In the genomic region with DNA sequence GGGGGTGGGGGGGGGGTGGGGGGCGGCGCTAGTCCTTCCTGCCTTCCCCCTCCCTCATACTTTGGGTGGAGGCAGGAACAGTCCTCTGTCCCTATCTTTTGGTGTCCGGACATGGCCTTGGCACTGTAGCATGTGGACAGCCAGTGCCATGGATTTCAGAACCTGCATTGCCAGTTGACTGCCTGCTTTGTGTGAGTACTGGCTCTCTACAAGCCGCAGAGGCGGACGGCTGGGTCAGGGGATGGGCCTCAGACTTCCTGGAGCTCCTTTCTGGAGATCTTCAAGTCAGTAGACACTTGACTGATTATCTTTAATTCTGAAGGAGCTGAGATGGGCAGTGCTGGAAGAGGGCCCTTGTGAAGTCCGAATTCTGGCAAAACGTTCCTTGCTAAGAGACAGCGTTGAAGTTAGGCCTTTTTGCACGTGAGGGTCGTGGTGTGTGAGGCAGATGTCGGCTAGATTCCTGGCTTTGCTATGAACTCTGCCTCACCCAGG, we compare ENCODE assay signal across 9 cellular contexts. TPM values are rescaled to one million over a fixed set of nuclear protein-coding genes. Genes with fewer than 3 reads are reported as not detected.
A peak's percentile ranks its signal among the peaks of the same experiment; 100 is the strongest.
DNase-seq lines count a peak whose midpoint lies in the region; ATAC-seq and TF ChIP-seq lines count a peak whose summit lies in the region.
"Had no signal": no experiment of that assay in that cellular context is flagged by ENCODE, and none has a peak within 500 bp of the region (broad histone marks: within the 10 kb centered on the region; RNA-seq: fewer than 3 reads in every experiment).

No MANE protein-coding gene starts in this region.

- peak in 1 of 2 donors; percentile 60 for TF ChIP-seq EP300 in tibial nerve (IDR thresholded peaks at IDR 0.05)

- peak overlapping the region; percentile 75 for H3K56ac ChIP-seq in mesendoderm (ENCODE audit: low read length)

- H3K27ac ChIP-seq in PC-3 (ENCODE audit: low read length) (no peak overlapping the region), esophagus squamous epithelium (peak overlapping the region in 3 of 4 donors; percentile 63 to 87 (median 78)), mesendoderm (ENCODE audit: low read depth, low read length) (no peak overlapping the region), tibial nerve (peak overlapping the region; percentile 60 to 94 (median 87))

- 63 to 77% methylated on average over 8 to 11 of the region's 12 CpGs for WGBS in esophagus squamous epithelium, 2 donors
- WGBS in mesendoderm (ENCODE audit: extremely low coverage, insufficient coverage, low lambda C conversion rate): no CpG with 5 or more reads among the region's 12 CpGs
- WGBS in tibial nerve, 2 donors: 20 to 24% methylated on average over 11 to 12 of the region's 12 CpGs

- H3K23ac ChIP-seq in mesendoderm (ENCODE audit: low read length): no peak overlapping the region

- H3K27me3 ChIP-seq in PC-3 (ENCODE audit: low read length) (no peaks in the 10 kb centered on the region), esophagus squamous epithelium (peaks cover 0 to 53% (median 4%) of the 10 kb centered on the region in 4 donors), mesendoderm (ENCODE audit: insufficient read depth, low read length, poor library complexity) (no peaks in the 10 kb centered on the region), tibial nerve (no peaks in the 10 kb centered on the region)

- H3K79me2 ChIP-seq in PC-3 (ENCODE audit: low read length): peaks cover 34% of the 10 kb centered on the region
- H3K79me2 ChIP-seq in mesendoderm (ENCODE audit: control insufficient read depth, insufficient read depth, low read length): peaks cover 3% of the 10 kb centered on the region

- TF ChIP-seq CTCF in PC-3 (conservative IDR thresholded peaks at IDR 0.05; ENCODE audit: low read depth, low read length): no peak
- no peak for TF ChIP-seq CTCF in esophagus squamous epithelium (IDR thresholded peaks at IDR 0.05)
- TF ChIP-seq CTCF in tibial nerve (IDR thresholded peaks at IDR 0.05): no peak
- no peak for TF ChIP-seq CTCF in activated CD8-positive, alpha-beta T cell treated with anti-CD3 and anti-CD28 coated beads for 36 hours (IDR thresholded peaks at IDR 0.05)

- peak overlapping the region; percentile 34 for H3K4me3 ChIP-seq in PC-3 (ENCODE audit: low read length)
- peak overlapping the region in 2 of 4 donors; percentile 51 to 67 for H3K4me3 ChIP-seq in esophagus squamous epithelium
- no peak overlapping the region for H3K4me3 ChIP-seq in mesendoderm (ENCODE audit: low read length)
- peak overlapping the region in 3 of 4 donors; percentile 36 to 77 (median 55) for H3K4me3 ChIP-seq in tibial nerve

- no peaks in the 10 kb centered on the region for H4K20me1 ChIP-seq in PC-3 (ENCODE audit: low read length)

- H3K4me3 Mint-ChIP-seq in activated CD8-positive, alpha-beta T cell treated with anti-CD3 and anti-CD28 coated beads for 36 hours: no peak overlapping the region

- H3K27ac Mint-ChIP-seq in activated CD8-positive, alpha-beta T cell treated with anti-CD3 and anti-CD28 coated beads for 36 hours: no peak overlapping the region
- H3K27ac Mint-ChIP-seq: activated naive CD4-positive, alpha-beta T cell treated with anti-CD3 and anti-CD28 coated beads, Interleukin-2, amount 50 U/mL, for 72 hours had no signal

- H2BK5ac ChIP-seq in mesendoderm (ENCODE audit: low read length): no peak overlapping the region

- peak overlapping the region; percentile 65 for H3K4ac ChIP-seq in mesendoderm (ENCODE audit: low read depth, low read length)

- H3K9me3 Mint-ChIP-seq in activated CD8-positive, alpha-beta T cell treated with anti-CD3 and anti-CD28 coated beads for 36 hours: no peaks in the 10 kb centered on the region
- H3K9me3 Mint-ChIP-seq: activated naive CD4-positive, alpha-beta T cell treated with anti-CD3 and anti-CD28 coated beads, Interleukin-2, amount 50 U/mL, for 72 hours had no signal

- no peak overlapping the region for H2AFZ ChIP-seq in PC-3 (ENCODE audit: low read length)

- H4K5ac ChIP-seq in mesendoderm (ENCODE audit: low read length): no peak overlapping the region

- peak overlapping the region; percentile 28 for H3K18ac ChIP-seq in mesendoderm (ENCODE audit: low read length)

- peaks cover 4% of the 10 kb centered on the region for H3K79me1 ChIP-seq in mesendoderm (ENCODE audit: low read length)

- BruUV-seq in PC-3 (replicated peaks; lab: Mats Ljungman, UMichigan): no TSS peak

- no peak for ATAC-seq in PC-3
- no peak for ATAC-seq in GM19467 (IDR thresholded peaks at IDR 0.05; ENCODE audit: unreplicated experiment)
- no peak for ATAC-seq in activated CD8-positive, alpha-beta T cell treated with anti-CD3 and anti-CD28 coated beads for 36 hours
- ATAC-seq: activated naive CD4-positive, alpha-beta T cell treated with anti-CD3 and anti-CD28 coated beads, Interleukin-2, amount 50 U/mL, for 72 hours had no signal

- H3K36me3 ChIP-seq in PC-3 (ENCODE audit: low read depth, low read length) (no peaks in the 10 kb centered on the region), esophagus squamous epithelium (no peaks in the 10 kb centered on the region), mesendoderm (ENCODE audit: control insufficient read depth, insufficient read depth, low read length) (peaks cover 5% of the 10 kb centered on the region), tibial nerve (peaks cover 0 to 6% (median 0%) of the 10 kb centered on the region in 3 donors)

- intact Hi-C loops in PC-3 (cut with micrococcal nuclease) (no loop called here), esophagus squamous epithelium (cut with DNase I) (no loop called here)
- intact Hi-C loops in activated CD8-positive, alpha-beta T cell treated with anti-CD3 and anti-CD28 coated beads for 36 hours (cut with micrococcal nuclease): no loop called here

- H3K9ac ChIP-seq in PC-3 (ENCODE audit: low read length) (no peak overlapping the region), mesendoderm (ENCODE audit: low read length) (peak overlapping the region; percentile 35)

- POLR2A ChIA-PET in PC-3 (lab: Charles Lee; ENCODE audit: unreplicated experiment): no interaction called here
- POLR2A ChIA-PET in activated CD8-positive, alpha-beta T cell treated with anti-CD3 and anti-CD28 coated beads for 36 hours (lab: Charles Lee): no interaction called here

- H3K27me3 Mint-ChIP-seq in activated CD8-positive, alpha-beta T cell treated with anti-CD3 and anti-CD28 coated beads for 36 hours: peaks cover 40% of the 10 kb centered on the region

- no peak overlapping the region for H2BK120ac ChIP-seq in mesendoderm (ENCODE audit: low read depth, low read length)

- DNase-seq in PC-3: no peak
- no peak for DNase-seq in esophagus squamous epithelium (lab: John Stamatoyannopoulos, UW)
- DNase-seq in mesendoderm: no peak
- no peak for DNase-seq in tibial nerve (ENCODE audit: low spot score in 2 of 2)
- no peak for DNase-seq in AML-193 (lab: John Stamatoyannopoulos, UW)
- DNase-seq in activated CD8-positive, alpha-beta T cell treated with anti-CD3 and anti-CD28 coated beads for 36 hours: no peak
- DNase-seq: NCI-H187 had no signal

- H3K4me1 ChIP-seq in PC-3 (ENCODE audit: insufficient read depth, low read length) (peaks cover 5% of the 10 kb centered on the region; the same call in 1 of the 2 replicates), esophagus squamous epithelium (peaks cover 3 to 31% (median 7%) of the 10 kb centered on the region in 3 donors), mesendoderm (ENCODE audit: control insufficient read depth, low read depth, low read length) (peaks cover 17% of the 10 kb centered on the region), tibial nerve (peaks cover 0 to 60% (median 6%) of the 10 kb centered on the region in 4 donors)

- no peaks in the 10 kb centered on the region for H3F3A ChIP-seq in PC-3 (ENCODE audit: low read length, unreplicated experiment)

- CTCF ChIA-PET in PC-3 (lab: Charles Lee): interaction anchor here (0.6 kb wide), 2 partner anchors 11 to 436 kb away, joined by 3 to 9 read pairs; no protein-coding TSS in a partner anchor
- CTCF ChIA-PET in activated CD8-positive, alpha-beta T cell treated with anti-CD3 and anti-CD28 coated beads for 36 hours (lab: Charles Lee): no interaction called here

- H3K4me1 Mint-ChIP-seq in activated CD8-positive, alpha-beta T cell treated with anti-CD3 and anti-CD28 coated beads for 36 hours (ENCODE audit: low read depth): peaks cover 7% of the 10 kb centered on the region

- TF ChIP-seq POLR2A in esophagus squamous epithelium (IDR thresholded peaks at IDR 0.05): no peak
- no peak for TF ChIP-seq POLR2A in tibial nerve (IDR thresholded peaks at IDR 0.05)

- no peaks in the 10 kb centered on the region for H3K36me3 Mint-ChIP-seq in activated CD8-positive, alpha-beta T cell treated with anti-CD3 and anti-CD28 coated beads for 36 hours (ENCODE audit: low read depth)

- H3K9me3 ChIP-seq in PC-3 (ENCODE audit: low read length): no peaks in the 10 kb centered on the region
- no peaks in the 10 kb centered on the region for H3K9me3 ChIP-seq in esophagus squamous epithelium
- H3K9me3 ChIP-seq in tibial nerve: no peaks in the 10 kb centered on the region

- H3K9me2 ChIP-seq in PC-3 (replicated peaks; ENCODE audit: low read length): no peaks in the 10 kb centered on the region

- H4K8ac ChIP-seq in mesendoderm (ENCODE audit: low read depth, low read length): no peak overlapping the region

- no peak overlapping the region for H2BK15ac ChIP-seq in mesendoderm (replicated peaks; ENCODE audit: low read depth)

- peak overlapping the region; percentile 60 for H3K4me2 ChIP-seq in PC-3 (ENCODE audit: low read length)
- no peak overlapping the region for H3K4me2 ChIP-seq in mesendoderm (ENCODE audit: low read length)

- no peak overlapping the region for H2AK5ac ChIP-seq in mesendoderm (ENCODE audit: low read length)

RNA-seq across cellular contexts. Expression of gene CLDN11, which starts 2.5 kb away (rescaled TPM):
- 32.0 and 38.0 TPM in 2 replicates for total RNA-seq in PC-3 (2014; rRNA removed)
- 1 to 10 TPM in 3 of 4 donors, under 1 TPM in 1; 0.57 to 5.5 (median 1.7) TPM for total RNA-seq in esophagus squamous epithelium
- 26.2 TPM for polyA plus RNA-seq in mesendoderm (2013, experiment 1 of 2)
- polyA plus RNA-seq in mesendoderm (2013, experiment 2 of 2): 25.3 TPM
- 10 to 100 TPM; 32.0 to 65.1 (median 52.8) TPM for total RNA-seq in tibial nerve
- total RNA-seq in activated CD8-positive, alpha-beta T cell treated with anti-CD3 and anti-CD28 coated beads for 36 hours: not detected
- total RNA-seq: activated naive CD4-positive, alpha-beta T cell treated with anti-CD3 and anti-CD28 coated beads, Interleukin-2, amount 50 U/mL, for 72 hours had no signal

Comparison
In these comparisons a context has a peak if more than half of its experiments do, and no peak if none do; other contexts are left out.
1. H3K27ac ChIP-seq: peak in esophagus squamous epithelium (3 of 4) and tibial nerve (4 of 4); none in PC-3 (single experiment) and mesendoderm (single experiment).